ENCODE assay signal across 2 cellular contexts in the genomic region with DNA sequence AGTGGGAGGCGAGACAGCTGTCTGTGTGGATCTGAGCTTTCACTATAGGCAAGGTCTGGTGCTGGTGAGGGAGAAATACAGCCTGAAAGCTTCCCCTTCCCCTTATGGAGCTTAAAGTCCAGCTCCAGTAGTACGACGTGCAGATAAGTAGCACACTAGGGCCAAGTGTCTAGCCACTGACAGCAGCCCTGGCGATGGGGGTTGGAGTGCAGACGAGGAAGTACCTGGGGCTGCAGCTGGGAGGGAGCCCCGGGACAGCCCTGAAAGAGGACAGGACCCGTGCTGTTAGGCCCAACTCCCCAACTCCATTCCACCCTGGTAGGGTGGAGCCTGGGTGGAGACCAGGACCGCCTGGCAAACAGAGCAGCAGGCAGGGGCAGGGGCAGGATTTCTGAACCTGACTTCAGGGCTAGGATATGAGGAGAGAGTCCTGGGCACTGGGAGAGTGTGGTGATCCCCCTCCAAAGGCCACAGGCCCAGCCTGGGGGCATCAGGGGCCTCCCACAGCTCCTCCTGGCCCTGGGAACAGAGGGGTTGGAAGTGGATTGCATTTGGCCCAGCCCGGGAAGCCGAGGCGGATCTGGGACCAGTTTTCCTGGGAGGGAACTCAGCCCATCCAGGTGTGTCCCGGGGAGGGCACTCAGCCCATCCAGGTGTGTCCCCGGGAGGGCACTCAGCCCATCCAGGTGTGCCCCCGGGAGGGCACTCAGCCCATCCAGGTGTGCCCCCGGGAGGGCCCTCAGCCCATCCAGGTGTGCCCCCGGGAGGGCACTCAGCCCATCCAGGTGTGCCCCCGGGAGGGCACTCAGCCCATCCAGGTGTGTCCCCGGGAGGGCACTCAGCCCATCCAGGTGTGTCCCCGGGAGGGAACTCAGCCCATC.
TF ChIP-seq lines count a peak whose summit lies in the region.

No MANE protein-coding gene starts in this region.

TF ChIP-seq in GM23338, 12 proteins besides CTCF, POLR2A, EP300 and RAD21 (continues in another document):
- TF ChIP-seq POLR2AphosphoS5 (IDR thresholded peaks at IDR 0.05; ENCODE audit: low read depth) = no peak
- TF ChIP-seq EZH2 (IDR thresholded peaks at IDR 0.05; ENCODE audit: low read depth, unreplicated experiment) = no peak
- TF ChIP-seq JUNB (IDR thresholded peaks at IDR 0.05; ENCODE audit: unreplicated experiment) = no peak
- TF ChIP-seq CREB1 (CRISPR knock-in tag; IDR thresholded peaks at IDR 0.05; ENCODE audit: low read depth) = no peak
- no peak for TF ChIP-seq ZNF462 (CRISPR knock-in tag; IDR thresholded peaks at IDR 0.05)
- no peak for TF ChIP-seq EZH2phosphoT487 (IDR thresholded peaks at IDR 0.05; ENCODE audit: unreplicated experiment)
- TF ChIP-seq, protein P1, sequence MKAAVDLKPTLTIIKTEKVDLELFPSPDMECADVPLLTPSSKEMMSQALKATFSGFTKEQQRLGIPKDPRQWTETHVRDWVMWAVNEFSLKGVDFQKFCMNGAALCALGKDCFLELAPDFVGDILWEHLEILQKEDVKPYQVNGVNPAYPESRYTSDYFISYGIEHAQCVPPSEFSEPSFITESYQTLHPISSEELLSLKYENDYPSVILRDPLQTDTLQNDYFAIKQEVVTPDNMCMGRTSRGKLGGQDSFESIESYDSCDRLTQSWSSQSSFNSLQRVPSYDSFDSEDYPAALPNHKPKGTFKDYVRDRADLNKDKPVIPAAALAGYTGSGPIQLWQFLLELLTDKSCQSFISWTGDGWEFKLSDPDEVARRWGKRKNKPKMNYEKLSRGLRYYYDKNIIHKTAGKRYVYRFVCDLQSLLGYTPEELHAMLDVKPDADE (IDR thresholded peaks at IDR 0.05) = no peak
- no peak for TF ChIP-seq ZNF331 (CRISPR knock-in tag; IDR thresholded peaks at IDR 0.05; ENCODE audit: low read depth)
- no peak for TF ChIP-seq STAT1 (IDR thresholded peaks at IDR 0.05; ENCODE audit: unreplicated experiment)
- no peak for TF ChIP-seq NANOG (IDR thresholded peaks at IDR 0.05; ENCODE audit: borderline replicate concordance)
- TF ChIP-seq ZNF114 (CRISPR knock-in tag; IDR thresholded peaks at IDR 0.05) = no peak

TF ChIP-seq in H1, 55 proteins besides CTCF, POLR2A, EP300 and RAD21:
- TF ChIP-seq SP1 (IDR thresholded peaks at IDR 0.05; ENCODE audit: low read depth, low read length) (no peak), TCF12 (IDR thresholded peaks at IDR 0.05; ENCODE audit: low read depth, low read length) (0 out of 2 replicates have a peak, but pooled peaks have one; percentile 64), POU5F1 (IDR thresholded peaks at IDR 0.05; ENCODE audit: low read depth, low read length) (no peak), RFX5 (IDR thresholded peaks at IDR 0.05; ENCODE audit: borderline replicate concordance, low read depth, low read length) (no peak), BRCA1 (IDR thresholded peaks at IDR 0.05; ENCODE audit: low read depth, low read length) (no peak), TBP (IDR thresholded peaks at IDR 0.05; ENCODE audit: low read depth, low read length) (no peak), ZNF274 (IDR thresholded peaks at IDR 0.05; ENCODE audit: borderline replicate concordance, extremely low read depth, low read length) (no peak), TEAD4 (IDR thresholded peaks at IDR 0.05; ENCODE audit: low read depth, low read length) (no peak), NRF1 (IDR thresholded peaks at IDR 0.05; ENCODE audit: low read depth, low read length) (no peak), NANOG (IDR thresholded peaks at IDR 0.05; ENCODE audit: insufficient read depth, low read depth, low read length, poor library complexity, severe bottlenecking) (peak; percentile 44), JUND (IDR thresholded peaks at IDR 0.05; ENCODE audit: low read length) (no peak), SAP30 (IDR thresholded peaks at IDR 0.05; ENCODE audit: insufficient read depth, insufficient replicate concordance, low read length) (no peak), POLR2AphosphoS5 (IDR thresholded peaks at IDR 0.05; ENCODE audit: low read depth, low read length) (no peak), RXRA (IDR thresholded peaks at IDR 0.05; ENCODE audit: insufficient read depth, low read depth, low read length) (no peak), RBBP5 (IDR thresholded peaks at IDR 0.05; ENCODE audit: borderline replicate concordance, low read depth, low read length) (no peak), SIRT6 (IDR thresholded peaks at IDR 0.05; ENCODE audit: low read length) (no peak), CTBP2 (IDR thresholded peaks at IDR 0.05; ENCODE audit: borderline replicate concordance, insufficient read depth, insufficient read length, low read length) (no peak), YY1 (IDR thresholded peaks at IDR 0.05; ENCODE audit: low read depth, low read length) (no peak), CHD7 (IDR thresholded peaks at IDR 0.05; ENCODE audit: insufficient replicate concordance, low read length) (no peak), PHF8 (conservative IDR thresholded peaks at IDR 0.05; ENCODE audit: low read depth, low read length) (no peak), SRF (IDR thresholded peaks at IDR 0.05; ENCODE audit: low read depth, low read length) (no peak), ASH2L (IDR thresholded peaks at IDR 0.05; ENCODE audit: low read length) (peak; percentile 95)
